In the genomic region with DNA sequence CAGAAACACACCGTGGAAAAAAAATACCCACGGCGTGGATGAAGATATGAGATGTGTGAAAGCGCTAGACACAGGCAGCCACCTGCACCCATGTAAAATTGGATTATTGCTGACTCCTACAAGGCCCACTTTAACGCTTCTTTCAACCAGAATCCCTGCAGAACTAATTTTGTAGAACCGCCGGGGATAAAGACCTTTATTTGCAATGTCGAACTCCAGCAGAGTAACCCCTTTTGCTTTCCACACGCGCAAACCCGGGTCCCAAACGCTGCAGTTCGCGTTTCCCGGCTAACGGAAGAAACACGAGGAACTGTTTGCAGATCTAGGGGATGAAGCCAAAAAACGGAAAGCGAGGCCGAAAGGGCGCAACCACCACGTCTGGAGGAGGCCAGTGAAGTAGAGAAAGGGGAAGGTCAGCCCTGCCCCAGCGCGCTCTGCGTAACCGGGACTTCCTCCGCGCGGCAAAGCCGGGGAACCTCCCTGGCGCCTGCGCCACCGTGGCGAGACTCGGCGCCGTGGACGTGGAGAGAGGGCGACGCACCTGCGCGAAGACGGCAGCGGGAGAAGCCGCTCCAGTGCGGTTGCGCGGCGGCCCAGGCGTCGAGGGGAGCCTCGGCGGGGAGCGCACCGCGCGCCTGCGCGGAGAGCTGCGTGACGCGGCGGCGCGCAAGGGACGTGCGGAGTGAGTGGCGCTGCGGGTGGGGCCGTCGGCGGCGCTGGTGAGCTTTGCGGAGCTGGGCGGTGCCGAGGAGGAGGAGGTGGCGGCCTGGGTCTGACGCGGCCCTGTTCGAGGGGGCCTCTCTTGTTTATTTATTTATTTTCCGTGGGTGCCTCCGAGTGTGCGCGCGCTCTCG, we compare ENCODE assay signal across 8 cellular contexts. TPM values are rescaled to one million over a fixed set of nuclear protein-coding genes. Genes with fewer than 3 reads are reported as not detected.
DNase-seq lines count a peak whose midpoint lies in the region; ATAC-seq and TF ChIP-seq lines count a peak whose summit lies in the region.

A gene (plus strand): TSS at position 729 of the 854 bp plus-strand sequence. CDS start 295 bp downstream, outside the sequence.

- TF ChIP-seq CTCF in PC-3 (conservative IDR thresholded peaks at IDR 0.05; ENCODE audit: low read depth, low read length) = peak; percentile 23; the same call in 1 of the 2 replicates

- H3K9me3 ChIP-seq in PC-3 (ENCODE audit: low read length) = no peaks in the 10 kb centered on the region
- H3K9me3 ChIP-seq in muscle layer of colon (ENCODE audit: low read length) = no peaks in the 10 kb centered on the region

- ATAC-seq in GM21619 (IDR thresholded peaks at IDR 0.05; ENCODE audit: unreplicated experiment) (peak; percentile 83), PC-3 (peak; percentile 85)

- BruUV-seq in PC-3 (replicated peaks; lab: Mats Ljungman, UMichigan) = TSS peak; percentile 92

- H3K27me3 ChIP-seq in PC-3 (ENCODE audit: low read length) = no peaks in the 10 kb centered on the region
- H3K27me3 ChIP-seq in muscle layer of colon (ENCODE audit: control insufficient read depth in 1 of 2, insufficient read depth in 2 of 2, low read length in 2 of 2) = no peaks in the 10 kb centered on the region

- TF ChIP-seq POLR2A in erythroblast (IDR thresholded peaks at IDR 0.05; ENCODE audit: low read length) = peak; percentile 87

- H3K4me2 ChIP-seq in PC-3 (ENCODE audit: low read length) = peak within 1 kb of the TSS; percentile 96

- POLR2A ChIA-PET in PC-3 (lab: Charles Lee; ENCODE audit: unreplicated experiment) = interaction anchor here (0.6 to 1.3 kb wide), 8 partner anchors 23 to 359 kb away, joined by 3 to 8 read pairs (median 3); a partner anchor contains a TSS

- intact Hi-C loops in PC-3 (cut with micrococcal nuclease) = loop anchor here (5.0 kb wide), 1 partner anchor 34 kb away; no protein-coding TSS in a partner anchor

- peaks cover 59% of the 10 kb centered on the region for H3K79me2 ChIP-seq in PC-3 (ENCODE audit: low read length)

- H3K4me1 ChIP-seq in PC-3 (ENCODE audit: insufficient read depth, low read length) (peaks cover 42% of the 10 kb centered on the region), muscle layer of colon (ENCODE audit: insufficient read depth, low read length) (peaks cover 30% of the 10 kb centered on the region)

- H3K27ac ChIP-seq in PC-3 (ENCODE audit: low read length) (peak within 1 kb of the TSS; percentile 91), muscle layer of colon (ENCODE audit: low read depth, low read length) (peak within 1 kb of the TSS; percentile 99)

- peak within 1 kb of the TSS; percentile 91 for H3K4me3 ChIP-seq in Jurkat, Clone E6-1 (ENCODE audit: low read length)
- H3K4me3 ChIP-seq in PC-3 (ENCODE audit: low read length) (peak within 1 kb of the TSS; percentile 88), muscle layer of colon (ENCODE audit: low read depth in 1 of 2, low read length in 2 of 2) (peak within 1 kb of the TSS; percentile 86 to 87)

- H3K36me3 ChIP-seq in PC-3 (ENCODE audit: low read depth, low read length) = no peaks in the 10 kb centered on the region
- no peaks in the 10 kb centered on the region for H3K36me3 ChIP-seq in muscle layer of colon (ENCODE audit: insufficient read depth, low read length)

- CTCF ChIA-PET in PC-3 (lab: Charles Lee) = interaction anchor here (0.6 to 1.7 kb wide), 5 partner anchors 89 to 157 kb away, joined by 3 to 18 read pairs (median 5); no protein-coding TSS in a partner anchor

- H3F3A ChIP-seq in PC-3 (ENCODE audit: low read length, unreplicated experiment) = no peaks in the 10 kb centered on the region

- H2AFZ ChIP-seq in PC-3 (ENCODE audit: low read length) = peak within 1 kb of the TSS; percentile 84

- H3K9me2 ChIP-seq in PC-3 (replicated peaks; ENCODE audit: low read length) = no peaks in the 10 kb centered on the region

- H3K9ac ChIP-seq in PC-3 (ENCODE audit: low read length) = peak within 1 kb of the TSS; percentile 99
- peak within 1 kb of the TSS; percentile 80 for H3K9ac ChIP-seq in muscle layer of colon (ENCODE audit: low read length)

- DNase-seq in DMS53 (lab: John Stamatoyannopoulos, UW) = peak; percentile 97
- peak; percentile 90 for DNase-seq in Jurkat, Clone E6-1 (ENCODE audit: low read depth, low spot score)
- DNase-seq in PC-3 = peak; percentile 97
- DNase-seq in activated T-cell treated with anti-CD3 and anti-CD28 coated beads, Interleukin-2, amount 50 U/mL, for 1 hour = peak; percentile 96
- peak; percentile 96 to 98 for DNase-seq in erythroblast (lab: John Stamatoyannopoulos, UW)
- peak; percentile 83 for DNase-seq in stimulated activated CD8-positive, alpha-beta memory T cell treated with anti-CD3 and anti-CD28 coated beads, Interleukin-7, amount 100 ng/mL, for 24 hours (ENCODE audit: low read depth)

- H4K20me1 ChIP-seq in PC-3 (ENCODE audit: low read length) = peaks cover 29% of the 10 kb centered on the region

RNA-seq across cellular contexts. Expression of the gene that starts here (rescaled TPM):
- polyA plus RNA-seq in Jurkat, Clone E6-1 (2012; ENCODE audit: insufficient read depth, insufficient read length) = 50.8 TPM
- total RNA-seq in PC-3 (2014; rRNA removed) = 84.2 and 101 TPM in 2 replicates

Comparison
In these comparisons a context has a peak if more than half of its experiments do, and no peak if none do; other contexts are left out.
1. Peak in every context shown above with its lines: DNase-seq, ATAC-seq, H3K4me3 ChIP-seq and H3K27ac ChIP-seq.